ENCODE assay signal across 13 cellular contexts in genomic region chr9:127074561-127075548, GRCh38. TPM values are rescaled to one million over a fixed set of nuclear protein-coding genes. Genes with fewer than 3 reads are reported as not detected.
A peak's percentile ranks its signal among the peaks of the same experiment; 100 is the strongest.
DNase-seq lines count a peak whose midpoint lies in the region; ATAC-seq and TF ChIP-seq lines count a peak whose summit lies in the region.
"Had no signal": no experiment of that assay in that cellular context is flagged by ENCODE, and none has a peak within 500 bp of the region (broad histone marks: within the 10 kb centered on the region; RNA-seq: fewer than 3 reads in every experiment).

No MANE protein-coding gene starts in this region.

- H3K36me3 ChIP-seq in Caco-2 (ENCODE audit: control insufficient read depth, insufficient read depth, low read length) (no peaks in the 10 kb centered on the region), endodermal cell (ENCODE audit: control insufficient read depth, insufficient read depth, low read length) (no peaks in the 10 kb centered on the region)

- intact Hi-C loops in Caco-2 (cut with micrococcal nuclease; ENCODE audit: unreplicated experiment), result loop anchor here (2.0 to 5.0 kb wide), 3 partner anchors 52 to 122 kb away; no protein-coding TSS in a partner anchor

- no peak for TF ChIP-seq CTCF in Caco-2 (IDR thresholded peaks at IDR 0.05; ENCODE audit: insufficient read depth in 1 of 2, low read depth in 1 of 2, low read length in 1 of 2, severe bottlenecking in 1 of 2, unreplicated experiment in 1 of 2)
- TF ChIP-seq CTCF in endodermal cell (conservative IDR thresholded peaks at IDR 0.05), result no peak

- peak in 1 of 2 experiments; percentile 17 for DNase-seq in Caco-2
- DNase-seq in NCI-H2196 (lab: John Stamatoyannopoulos, UW; ENCODE audit: unreplicated experiment), result peak; percentile 48
- DNase-seq in endodermal cell, result no peak
- peak; percentile 80 for DNase-seq in myocyte (ENCODE audit: low read depth)
- DNase-seq in NCI-H2081 (lab: John Stamatoyannopoulos, UW), result no peak
- no peak for DNase-seq in natural killer cell treated with Interleukin-12 subunit alpha and Interleukin-12 subunit beta and Interleukin-15 and Interleukin-18, amount 100 ng/mL, for 72 hours (ENCODE audit: low spot score)
- no peak for DNase-seq in stimulated activated naive CD4-positive, alpha-beta T cell (lab: John Stamatoyannopoulos, UW)
- DNase-seq: AML-193; effector memory CD4-positive, alpha-beta T cell; NCI-H1105 treated with DMSO at 0.1 percent for 48 hours; T-helper 2 cell had no signal

- CTCF ChIA-PET in Caco-2 (lab: Charles Lee), result interaction anchor here (1.4 kb wide), 1 partner anchor 134 kb away, joined by 3 read pairs; no protein-coding TSS in a partner anchor

- H3K9me3 ChIP-seq in Caco-2 (no peaks in the 10 kb centered on the region; the same call in none of the 2 replicates), endodermal cell (ENCODE audit: control insufficient read depth, low read length) (peaks cover 19% of the 10 kb centered on the region)

- WGBS in endodermal cell (ENCODE audit: insufficient coverage in 1 of 2, insufficient read length in 1 of 2), 2 experiments, result 87 to 90% methylated on average over 1 to 4 of the region's 4 CpGs

- H3K4me3 Mint-ChIP-seq in Caco-2 (ENCODE audit: unreplicated experiment) (no peak overlapping the region), endodermal cell (no peak overlapping the region)
- H3K4me3 Mint-ChIP-seq in natural killer cell treated with Interleukin-12 subunit alpha and Interleukin-12 subunit beta and Interleukin-15 and Interleukin-18, amount 100 ng/mL, for 72 hours, result no peak overlapping the region

- H3K27me3 ChIP-seq in Caco-2 (replicated peaks; ENCODE audit: control insufficient read depth, insufficient read depth, low read length), result no peaks in the 10 kb centered on the region
- H3K27me3 ChIP-seq in endodermal cell (ENCODE audit: control insufficient read depth, insufficient read depth, low read length, poor library complexity, severe bottlenecking), result no peaks in the 10 kb centered on the region
- H3K27me3 ChIP-seq: hepatocyte had no signal

- BruUV-seq in Caco-2 (replicated peaks; lab: Mats Ljungman, UMichigan), result no TSS peak

- H3K9me3 Mint-ChIP-seq in Caco-2 (ENCODE audit: unreplicated experiment) (no peaks in the 10 kb centered on the region), endodermal cell (peaks cover 11% of the 10 kb centered on the region)
- H3K9me3 Mint-ChIP-seq in natural killer cell treated with Interleukin-12 subunit alpha and Interleukin-12 subunit beta and Interleukin-15 and Interleukin-18, amount 100 ng/mL, for 72 hours, result no peaks in the 10 kb centered on the region

- peak overlapping the region; percentile 73 for H3K27ac Mint-ChIP-seq in Caco-2 (ENCODE audit: unreplicated experiment)
- H3K27ac Mint-ChIP-seq in endodermal cell, result no peak overlapping the region
- no peak overlapping the region for H3K27ac Mint-ChIP-seq in natural killer cell treated with Interleukin-12 subunit alpha and Interleukin-12 subunit beta and Interleukin-15 and Interleukin-18, amount 100 ng/mL, for 72 hours

- ATAC-seq in GM18867 (IDR thresholded peaks at IDR 0.05; ENCODE audit: unreplicated experiment), result no peak
- ATAC-seq in natural killer cell treated with Interleukin-12 subunit alpha and Interleukin-12 subunit beta and Interleukin-15 and Interleukin-18, amount 100 ng/mL, for 72 hours, result no peak

- H3K36me3 Mint-ChIP-seq in Caco-2 (ENCODE audit: insufficient read depth, unreplicated experiment) (peaks cover 36% of the 10 kb centered on the region), endodermal cell (ENCODE audit: low read depth) (peaks cover 29% of the 10 kb centered on the region)
- peaks cover 15% of the 10 kb centered on the region for H3K36me3 Mint-ChIP-seq in natural killer cell treated with Interleukin-12 subunit alpha and Interleukin-12 subunit beta and Interleukin-15 and Interleukin-18, amount 100 ng/mL, for 72 hours

- no peak overlapping the region for H3K9ac ChIP-seq in endodermal cell (ENCODE audit: extremely low read depth, low read length, poor library complexity, severe bottlenecking)

- H3K27me3 Mint-ChIP-seq in Caco-2 (ENCODE audit: insufficient read depth, unreplicated experiment), result no peaks in the 10 kb centered on the region
- no peaks in the 10 kb centered on the region for H3K27me3 Mint-ChIP-seq in endodermal cell (ENCODE audit: insufficient read depth)
- peaks cover 0 to 2% of the 10 kb centered on the region in 2 donors for H3K27me3 Mint-ChIP-seq in natural killer cell treated with Interleukin-12 subunit alpha and Interleukin-12 subunit beta and Interleukin-15 and Interleukin-18, amount 100 ng/mL, for 72 hours

- POLR2A ChIA-PET in Caco-2 (lab: Charles Lee), result no interaction called here

- peak overlapping the region; percentile 92 for H3K27ac ChIP-seq in endodermal cell (ENCODE audit: low read depth, low read length)
- H3K27ac ChIP-seq: hepatocyte had no signal

- H3K4me3 ChIP-seq in Caco-2 (ENCODE audit: low read depth, low read length) (no peak overlapping the region), endodermal cell (ENCODE audit: low read length) (no peak overlapping the region)
- H3K4me3 ChIP-seq: hepatocyte had no signal

- H3K4me1 ChIP-seq in Caco-2 (peaks cover 51% of the 10 kb centered on the region), endodermal cell (ENCODE audit: control insufficient read depth, insufficient read depth, low read length) (peaks cover 13% of the 10 kb centered on the region)

- H3K4me1 Mint-ChIP-seq in Caco-2 (ENCODE audit: low read depth, unreplicated experiment) (peaks cover 42% of the 10 kb centered on the region), endodermal cell (peaks cover 36% of the 10 kb centered on the region)
- H3K4me1 Mint-ChIP-seq in natural killer cell treated with Interleukin-12 subunit alpha and Interleukin-12 subunit beta and Interleukin-15 and Interleukin-18, amount 100 ng/mL, for 72 hours (ENCODE audit: low read depth in 2 of 2), result no peaks in the 10 kb centered on the region

RNA-seq across cellular contexts. Expression of gene ANGPTL2, which starts 47.6 kb away (rescaled TPM):
- total RNA-seq in Caco-2 (2022) (not detected in 2 replicates), endodermal cell (10 to 100 TPM; 14.8 to 17.1 TPM), myocyte (68.3 and 80.6 TPM in 2 replicates)
- polyA plus RNA-seq in endodermal cell (2013, experiment 1 of 2), result 19.1 TPM
- polyA plus RNA-seq in endodermal cell (2013, experiment 2 of 2), result 21.2 TPM
- 60.8 TPM for polyA plus RNA-seq in myocyte (2012)
- total RNA-seq in natural killer cell treated with Interleukin-12 subunit alpha and Interleukin-12 subunit beta and Interleukin-15 and Interleukin-18, amount 100 ng/mL, for 72 hours, result not detected

Comparison
In these comparisons a context has a peak if more than half of its experiments do, and no peak if none do; other contexts are left out.
1. DNase-seq: peak in NCI-H2196 (single experiment) and myocyte (single experiment); none in endodermal cell (single experiment), NCI-H2081 (0 of 2), natural killer cell treated with Interleukin-12 subunit alpha and Interleukin-12 subunit beta and Interleukin-15 and Interleukin-18, amount 100 ng/mL, for 72 hours (single experiment) and stimulated activated naive CD4-positive, alpha-beta T cell (0 of 6).
2. RNA of gene ANGPTL2, which starts 47.6 kb away (total RNA-seq): 68.3 to 80.6 TPM in myocyte and 14.8 to 17.1 TPM in endodermal cell; not detected in Caco-2 and not detected in natural killer cell treated with Interleukin-12 subunit alpha and Interleukin-12 subunit beta and Interleukin-15 and Interleukin-18, amount 100 ng/mL, for 72 hours; every median in the first group is over 10 times any median in the second.